In genomic region chr1:89087241-89087640, GRCh38 we compare ENCODE assay signal across 26 cellular contexts. TPM values are rescaled to one million over a fixed set of nuclear protein-coding genes. Genes with fewer than 3 reads are reported as not detected.
"Had no signal": no experiment of that assay in that cellular context is flagged by ENCODE, and none has a peak within 500 bp of the region (broad histone marks: within the 10 kb centered on the region; RNA-seq: fewer than 3 reads in every experiment).

No MANE protein-coding gene starts in this region.

- H3K36me3 ChIP-seq: adrenal gland, breast epithelium had no signal

- H3K4me1 ChIP-seq: adrenal gland, breast epithelium had no signal

- H3K9me3 Mint-ChIP-seq: activated CD4-positive, alpha-beta T cell treated with anti-CD3 and anti-CD28 coated beads, Interleukin-2, amount 10 ng/mL, durations not matched to agents 7 days and 5 days; activated CD8-positive, alpha-beta T cell treated with anti-CD3 and anti-CD28 coated beads for 36 hours; activated naive CD4-positive, alpha-beta T cell treated with anti-CD3 and anti-CD28 coated beads, Interleukin-2, amount 10 ng/mL, durations not matched to agents 7 days and 5 days; activated naive CD8-positive, alpha-beta T cell treated with anti-CD3 and anti-CD28 coated beads, Interleukin-2, amount 10 ng/mL, durations not matched to agents 7 days and 5 days; activated T-cell treated with anti-CD3 and anti-CD28 coated beads, Interleukin-2, amount 50 U/mL, for 72 hours; activated T-helper 2 cell treated with anti-CD3 and anti-CD28 coated beads, Interferon-gamma antibody, Interleukin-2, Interleukin-4, amounts not matched to agents 10 μg/mL and 5 μg/mL and 100 μg/mL, durations not matched to agents 14 hours and 24 hours and 36 hours; T-cell had no signal

- H3K27ac ChIP-seq: adrenal gland, breast epithelium, SK-N-MC had no signal

- H3K27me3 ChIP-seq: adrenal gland, breast epithelium had no signal

- H3K27me3 Mint-ChIP-seq: activated CD4-positive, alpha-beta T cell treated with anti-CD3 and anti-CD28 coated beads, Interleukin-2, amount 10 ng/mL, durations not matched to agents 7 days and 5 days; activated CD8-positive, alpha-beta T cell treated with anti-CD3 and anti-CD28 coated beads for 36 hours; T-cell had no signal

- H3K27ac Mint-ChIP-seq: activated CD4-positive, alpha-beta T cell treated with anti-CD3 and anti-CD28 coated beads, Interleukin-2, amount 10 ng/mL, durations not matched to agents 7 days and 5 days; activated CD8-positive, alpha-beta T cell treated with anti-CD3 and anti-CD28 coated beads for 36 hours; activated naive CD4-positive, alpha-beta T cell treated with anti-CD3 and anti-CD28 coated beads, Interleukin-2, amount 10 ng/mL, durations not matched to agents 7 days and 5 days; activated naive CD8-positive, alpha-beta T cell treated with anti-CD3 and anti-CD28 coated beads, Interleukin-2, amount 10 ng/mL, durations not matched to agents 7 days and 5 days; activated T-cell treated with anti-CD3 and anti-CD28 coated beads, Interleukin-2, amount 50 U/mL, for 72 hours; activated T-helper 2 cell treated with anti-CD3 and anti-CD28 coated beads, Interferon-gamma antibody, Interleukin-2, Interleukin-4, amounts not matched to agents 10 μg/mL and 5 μg/mL and 100 μg/mL, durations not matched to agents 14 hours and 24 hours and 36 hours; T-cell had no signal

- H3K4me3 ChIP-seq: adrenal gland, breast epithelium, SK-N-MC had no signal

- H3K4me3 Mint-ChIP-seq: activated CD4-positive, alpha-beta T cell treated with anti-CD3 and anti-CD28 coated beads, Interleukin-2, amount 10 ng/mL, durations not matched to agents 7 days and 5 days; activated CD8-positive, alpha-beta T cell treated with anti-CD3 and anti-CD28 coated beads for 36 hours; activated naive CD4-positive, alpha-beta T cell treated with anti-CD3 and anti-CD28 coated beads, Interleukin-2, amount 10 ng/mL, durations not matched to agents 7 days and 5 days; activated naive CD8-positive, alpha-beta T cell treated with anti-CD3 and anti-CD28 coated beads, Interleukin-2, amount 10 ng/mL, durations not matched to agents 7 days and 5 days; activated T-cell treated with anti-CD3 and anti-CD28 coated beads, Interleukin-2, amount 50 U/mL, for 72 hours; T-cell had no signal

- ATAC-seq: activated CD8-positive, alpha-beta T cell treated with anti-CD3 and anti-CD28 coated beads for 36 hours; activated T-cell treated with anti-CD3 and anti-CD28 coated beads, Interleukin-2, amount 50 U/mL, for 72 hours; T-cell had no signal

- H3K36me3 Mint-ChIP-seq: activated naive CD4-positive, alpha-beta T cell treated with anti-CD3 and anti-CD28 coated beads, Interleukin-2, amount 10 ng/mL, durations not matched to agents 7 days and 5 days; activated naive CD8-positive, alpha-beta T cell treated with anti-CD3 and anti-CD28 coated beads, Interleukin-2, amount 10 ng/mL, durations not matched to agents 7 days and 5 days; T-cell had no signal

- DNase-seq: activated CD4-positive, alpha-beta T cell treated with anti-CD3 and anti-CD28 coated beads, Interleukin-2, amount 10 ng/mL, durations not matched to agents 7 days and 5 days; activated CD4-positive, CD25-positive, alpha-beta regulatory T cell; activated CD8-positive, alpha-beta memory T cell treated with anti-CD3 and anti-CD28 coated beads, Interleukin-2, amount 50 U/mL, for 4 hours; activated CD8-positive, alpha-beta T cell treated with anti-CD3 and anti-CD28 coated beads for 36 hours; activated gamma-delta T cell treated with Interleukin-2 at 50 U/mL for 16 hours; activated naive CD4-positive, alpha-beta T cell treated with anti-CD3 and anti-CD28 coated beads, Interleukin-2, amount 10 ng/mL, durations not matched to agents 7 days and 5 days; activated naive CD8-positive, alpha-beta T cell treated with anti-CD3 and anti-CD28 coated beads, Interleukin-2, amount 10 ng/mL, durations not matched to agents 7 days and 5 days; activated T-cell treated with anti-CD3 and anti-CD28 coated beads, Interleukin-2, amount 50 U/mL, for 72 hours; adrenal gland; anterior cingulate cortex; caudate nucleus; MV-4-11; NCI-H1092 treated with DMSO at 0.1 percent for 48 hours; NCI-H1417 treated with DMSO at 0.1 percent for 48 hours; NCI-H1694; NCI-H2029; NCI-H345; NCI-H510A; SIG-M5; T-cell; T-helper 2 cell; T1000 had no signal

- H3K9me3 ChIP-seq: adrenal gland, breast epithelium had no signal

RNA-seq across cellular contexts. Expression of gene GBP1, which starts 22.2 kb away (rescaled TPM):
- total RNA-seq: OCI-LY7 had no signal

RNA-seq across cellular contexts. Expression of gene GBP2, which starts 38.7 kb away (rescaled TPM):
- total RNA-seq: OCI-LY7 had no signal
